21 cellular contexts compared by ENCODE assay signal in genomic region chr4:172104534-172104933, GRCh38.
"Had no signal": no experiment of that assay in that cellular context is flagged by ENCODE, and none has a peak within 500 bp of the region (broad histone marks: within the 10 kb centered on the region; RNA-seq: fewer than 3 reads in every experiment).

No MANE protein-coding gene starts in this region.

- ATAC-seq: activated naive CD4-positive, alpha-beta T cell treated with anti-CD3 and anti-CD28 coated beads, Interleukin-2, amount 50 U/mL, for 72 hours; activated T-cell treated with anti-CD3 and anti-CD28 coated beads, Interleukin-2, amount 50 U/mL, for 72 hours; gastrocnemius medialis; heart right ventricle; left colon; lower lobe of right lung; stimulated activated effector memory CD8-positive, alpha-beta T cell treated with anti-CD3 and anti-CD28 coated beads, Interleukin-12 subunit alpha, Interleukin-12 subunit beta, amount 100 ng/mL, for 72 hours had no signal

- H3K9me3 ChIP-seq: breast epithelium, gastrocnemius medialis, heart right ventricle, lower lobe of right lung, ovary, sigmoid colon, thoracic aorta had no signal

- H3K27me3 ChIP-seq: breast epithelium, gastrocnemius medialis, heart right ventricle, ovary, sigmoid colon had no signal

- H3K4me1 ChIP-seq: breast epithelium, gastrocnemius medialis, heart right ventricle, lower lobe of right lung, sigmoid colon had no signal

- H3K4me3 ChIP-seq: breast epithelium, dorsolateral prefrontal cortex, gastrocnemius medialis, heart right ventricle, lower lobe of right lung, ovary, sigmoid colon, thoracic aorta had no signal

- H3K36me3 ChIP-seq: gastrocnemius medialis, heart right ventricle, lower lobe of right lung, ovary, sigmoid colon, thoracic aorta had no signal

- DNase-seq: activated B cell treated with CpG ODN at 0.5 μM for 24 hours; activated CD4-positive, alpha-beta T cell treated with anti-CD3 and anti-CD28 coated beads, Interleukin-2, amount 10 ng/mL, durations not matched to agents 24 days and 14 days; activated CD8-positive, alpha-beta memory T cell treated with anti-CD3 and anti-CD28 coated beads, Interleukin-2, amount 50 U/mL, for 48 hours; activated gamma-delta T cell; activated T-cell treated with anti-CD3 and anti-CD28 coated beads, Interleukin-2, amount 50 U/mL, for 72 hours; dorsolateral prefrontal cortex; endodermal cell; gastrocnemius medialis; heart right ventricle; left colon; lower lobe of right lung; midbrain; ovary; sigmoid colon; stimulated activated CD4-positive, alpha-beta T cell treated with anti-CD3 and anti-CD28 coated beads, Interleukin-12 subunit alpha, Interleukin-12 subunit beta, amount 100 ng/mL, for 4 hours; stimulated activated CD4-positive, alpha-beta T cell treated with anti-CD3 and anti-CD28 coated beads, Interleukin-2, amount 100 ng/mL, for 24 hours; T-helper 2 cell had no signal

- H3K27ac ChIP-seq: breast epithelium, dorsolateral prefrontal cortex, gastrocnemius medialis, heart right ventricle, lower lobe of right lung, ovary, sigmoid colon, thoracic aorta had no signal
